Comparison of ENCODE assay signal across 11 cellular contexts in genomic region chr5:74595143-74595915, GRCh38. TPM values are rescaled to one million over a fixed set of nuclear protein-coding genes. Genes with fewer than 3 reads are reported as not detected.
DNase-seq lines count a peak whose midpoint lies in the region; TF ChIP-seq lines count a peak whose summit lies in the region.
"Had no signal": no experiment of that assay in that cellular context is flagged by ENCODE, and none has a peak within 500 bp of the region (broad histone marks: within the 10 kb centered on the region; RNA-seq: fewer than 3 reads in every experiment).

No MANE protein-coding gene starts in this region.

- H3K36me3 Mint-ChIP-seq in HFFc6 (ENCODE audit: low read depth) = no peaks in the 10 kb centered on the region

- TF ChIP-seq CTCF in HFFc6 (IDR thresholded peaks at IDR 0.05) (no peak), adrenal gland (IDR thresholded peaks at IDR 0.05) (no peak)

- no peaks in the 10 kb centered on the region for H3K9me3 Mint-ChIP-seq in HFFc6

- peaks cover 0 to 3% of the 10 kb centered on the region in 2 donors for H3K4me1 ChIP-seq in adrenal gland (replicated peaks in 1 of 2)

- DNase-seq in HFFc6 (peak; percentile 39), adrenal gland (peak in 4 of 7 donors; percentile 4 to 53 (median 23)), iPS DF 19.7 (ENCODE audit: low read depth, low spot score) (peak; percentile 23), pulmonary artery endothelial cell (ENCODE audit: low read depth, low spot score) (peak; percentile 92), mesenteric fat pad (ENCODE audit: low spot score) (no peak), NCI-H1417 treated with DMSO at 0.1 percent for 48 hours (lab: John Stamatoyannopoulos, UW) (no peak), NCI-H1417 (lab: John Stamatoyannopoulos, UW) (no peak)
- no peak for DNase-seq in activated CD8-positive, alpha-beta memory T cell treated with anti-CD3 and anti-CD28 coated beads, Interleukin-2, amount 50 U/mL, for 4 hours
- DNase-seq: activated CD4-positive, alpha-beta T cell treated with anti-CD3 and anti-CD28 coated beads for 48 hours; effector memory CD4-positive, alpha-beta T cell; NCI-H345 had no signal

- H3K27me3 Mint-ChIP-seq in HFFc6 (ENCODE audit: insufficient read depth) = peaks cover 5% of the 10 kb centered on the region; the same call in 1 of the 2 replicates

- intact Hi-C loops in adrenal gland (cut with DNase I) = no loop called here

- H3K4me3 Mint-ChIP-seq in HFFc6 = peak overlapping the region; percentile 48

- no peak for TF ChIP-seq POLR2A in adrenal gland (IDR thresholded peaks at IDR 0.05)

- no peak overlapping the region for H3K4me3 ChIP-seq in adrenal gland

- peaks cover 40% of the 10 kb centered on the region for H3K4me1 Mint-ChIP-seq in HFFc6 (ENCODE audit: low read depth)

- H3K27ac Mint-ChIP-seq in HFFc6 = peak overlapping the region; percentile 90

- H3K27ac ChIP-seq in adrenal gland = peak overlapping the region in 1 of 5 donors; percentile 5

- no peaks in the 10 kb centered on the region for H3K27me3 ChIP-seq in adrenal gland

- WGBS in adrenal gland, 4 donors = 66 to 72% (median 68%) methylated on average over 4 of the region's 4 CpGs

- no peaks in the 10 kb centered on the region for H3K9me3 ChIP-seq in adrenal gland (replicated peaks in 1 of 3)

- H3K36me3 ChIP-seq in adrenal gland (replicated peaks in 1 of 2) = no peaks in the 10 kb centered on the region

RNA-seq across cellular contexts. Expression of gene ENC1, which starts 45.2 kb away (rescaled TPM):
- total RNA-seq in HFFc6 (2021; fragmentation: NEBNext Ultra II Directional; extraction: Animal tissue kit (Norgen Biotek cat#: 25700)) = 10 to 100 TPM; 22.6 to 56.4 (median 25.4) TPM
- total RNA-seq in adrenal gland (10 to 100 TPM in 2 of 8 donors, 1 to 10 TPM in 6; 2.1 to 31.6 (median 5.0) TPM), pulmonary artery endothelial cell (71.5 and 101 TPM in 2 replicates), mesenteric fat pad (11.9 TPM)
- 1 to 10 TPM; 2.7 to 3.4 (median 2.9) TPM for polyA plus RNA-seq in adrenal gland

Comparison
In these comparisons a context has a peak if more than half of its experiments do, and no peak if none do; other contexts are left out.
1. DNase-seq: peak in HFFc6 (single experiment), adrenal gland (4 of 7), iPS DF 19.7 (single experiment) and pulmonary artery endothelial cell (single experiment); none in mesenteric fat pad (single experiment), activated CD8-positive, alpha-beta memory T cell treated with anti-CD3 and anti-CD28 coated beads, Interleukin-2, amount 50 U/mL, for 4 hours (single experiment), NCI-H1417 treated with DMSO at 0.1 percent for 48 hours (single experiment) and NCI-H1417 (0 of 3).